ENCODE assay signal across 8 cellular contexts in genomic region chr15:70512772-70513362, GRCh38.
A peak's percentile ranks its signal among the peaks of the same experiment; 100 is the strongest.
DNase-seq lines count a peak whose midpoint lies in the region; ATAC-seq and TF ChIP-seq lines count a peak whose summit lies in the region.

No MANE protein-coding gene starts in this region.

- H3K27me3 ChIP-seq in BJ (ENCODE audit: control insufficient read depth, insufficient read depth, low read length): peaks cover 13% of the 10 kb centered on the region
- H3K27me3 ChIP-seq in mesenchymal stem cell (ENCODE audit: control insufficient read depth in 1 of 2, insufficient read depth in 1 of 2, low read length in 2 of 2): peaks cover 21 to 52% of the 10 kb centered on the region in 2 experiments

- TF ChIP-seq CTCF in BJ (IDR thresholded peaks at IDR 0.05; ENCODE audit: insufficient read depth, low read depth, low read length): peak; percentile 66
- peak; percentile 96 for TF ChIP-seq CTCF in cardiac fibroblast (IDR thresholded peaks at IDR 0.05; ENCODE audit: low read depth, low read length)

- no peak overlapping the region for H3K14ac ChIP-seq in mesenchymal stem cell (ENCODE audit: low read length in 2 of 2)

- DNase-seq in BJ (ENCODE audit: low read depth): no peak
- peak; percentile 24 to 69 for DNase-seq in SW 1271 (lab: John Stamatoyannopoulos, UW)
- peak; percentile 68 to 80 for DNase-seq in cardiac fibroblast (ENCODE audit: low read depth in 2 of 2)
- DNase-seq in mesenchymal stem cell: peak; percentile 40
- no peak for DNase-seq in OCI-M2 (lab: John Stamatoyannopoulos, UW; ENCODE audit: unreplicated experiment)
- no peak for DNase-seq in NCI-H345 treated with DMSO at 0.1 percent for 48 hours (lab: John Stamatoyannopoulos, UW; ENCODE audit: unreplicated experiment)

- no peak overlapping the region for H4K8ac ChIP-seq in mesenchymal stem cell (ENCODE audit: low read length)

- H3K36me3 ChIP-seq in BJ (ENCODE audit: control insufficient read depth, insufficient read depth, low read length): no peaks in the 10 kb centered on the region
- H3K36me3 ChIP-seq in mesenchymal stem cell (ENCODE audit: control insufficient read depth in 1 of 2, insufficient read depth in 2 of 2, low read depth in 1 of 2, low read length in 2 of 2): no peaks in the 10 kb centered on the region

- no peak overlapping the region for H2AK5ac ChIP-seq in mesenchymal stem cell (ENCODE audit: low read length, severe bottlenecking)

- no peak overlapping the region for H3K4me3 ChIP-seq in BJ (ENCODE audit: low read depth, low read length)
- H3K4me3 ChIP-seq in cardiac fibroblast (replicated peaks in 1 of 2; ENCODE audit: low read depth in 2 of 2, low read length in 2 of 2): no peak overlapping the region
- no peak overlapping the region for H3K4me3 ChIP-seq in mesenchymal stem cell (ENCODE audit: insufficient read depth in 1 of 2, low read depth in 1 of 2, low read length in 2 of 2)

- no peaks in the 10 kb centered on the region for H3K79me1 ChIP-seq in mesenchymal stem cell (replicated peaks; ENCODE audit: low read length, poor library complexity, severe bottlenecking)

- ATAC-seq in GM18873 (IDR thresholded peaks at IDR 0.05; ENCODE audit: low FRiP score, unreplicated experiment): peak; percentile 60
- peak; percentile 74 for ATAC-seq in HG03571 (IDR thresholded peaks at IDR 0.05; ENCODE audit: unreplicated experiment)

- H2BK15ac ChIP-seq in mesenchymal stem cell (ENCODE audit: low read depth, poor library complexity, severe bottlenecking): no peak overlapping the region

- no peak overlapping the region for H3K27ac ChIP-seq in mesenchymal stem cell (ENCODE audit: low read length, poor library complexity, severe bottlenecking)

- H3K4me1 ChIP-seq in mesenchymal stem cell (ENCODE audit: control insufficient read depth, insufficient read depth, low read depth, low read length): peaks cover 10% of the 10 kb centered on the region

- H2BK5ac ChIP-seq in mesenchymal stem cell (ENCODE audit: low read depth, low read length, poor library complexity, severe bottlenecking): no peak overlapping the region

- no peak overlapping the region for H2BK12ac ChIP-seq in mesenchymal stem cell (ENCODE audit: low read length in 2 of 2)

- CTCF ChIA-PET in BJ (lab: Yijun Ruan, JAX): interaction anchor here (0.6 to 1.6 kb wide), 5 partner anchors 9 to 184 kb away, joined by 3 to 7 read pairs (median 5); no protein-coding TSS in a partner anchor

- no peak overlapping the region for H4K91ac ChIP-seq in mesenchymal stem cell (ENCODE audit: low read length)

- no peak overlapping the region for H2AFZ ChIP-seq in mesenchymal stem cell (ENCODE audit: low read depth, low read length)

- H3K4ac ChIP-seq in mesenchymal stem cell (ENCODE audit: low read depth in 1 of 2, low read length in 2 of 2): no peak overlapping the region

- no peak overlapping the region for H3K18ac ChIP-seq in mesenchymal stem cell (ENCODE audit: low read depth in 1 of 2, low read length in 2 of 2)

- no peak overlapping the region for H2BK120ac ChIP-seq in mesenchymal stem cell (ENCODE audit: low read depth, low read length)

- POLR2A ChIA-PET in BJ (lab: Charles Lee): no interaction called here

- WGBS in mesenchymal stem cell: 57% methylated on average over 6 of the region's 8 CpGs

- H3K9me3 ChIP-seq in mesenchymal stem cell (ENCODE audit: control insufficient read depth, low read length): peaks cover 33% of the 10 kb centered on the region

- H3K23ac ChIP-seq in mesenchymal stem cell (ENCODE audit: low read length in 2 of 2): no peak overlapping the region

- no peak overlapping the region for H3K4me2 ChIP-seq in mesenchymal stem cell (ENCODE audit: low read length, poor library complexity, severe bottlenecking)

- H3K9ac ChIP-seq in mesenchymal stem cell (ENCODE audit: low read length): no peak overlapping the region

Comparison
In these comparisons a context has a peak if more than half of its experiments do, and no peak if none do; other contexts are left out.
1. DNase-seq: peak in SW 1271 (2 of 2), cardiac fibroblast (2 of 2) and mesenchymal stem cell (single experiment); none in BJ (single experiment), OCI-M2 (single experiment) and NCI-H345 treated with DMSO at 0.1 percent for 48 hours (single experiment).